In genomic region chr17:7834891-7835817, GRCh38 we compare ENCODE assay signal across 8 cellular contexts. TPM values are rescaled to one million over a fixed set of nuclear protein-coding genes. Genes with fewer than 3 reads are reported as not detected.
DNase-seq lines count a peak whose midpoint lies in the region; ATAC-seq, FAIRE-seq and TF ChIP-seq lines count a peak whose summit lies in the region.

No MANE protein-coding gene starts in this region.

- H4K20me1 ChIP-seq in keratinocyte (ENCODE audit: control insufficient read depth, extremely low read depth, insufficient read depth, low read length): no peaks in the 10 kb centered on the region

- peak overlapping the region; percentile 80 for H2AFZ ChIP-seq in keratinocyte (ENCODE audit: control insufficient read depth, low read length)

- H3K27me3 ChIP-seq in keratinocyte (ENCODE audit: control insufficient read depth, extremely low read depth, insufficient read depth, low read length): no peaks in the 10 kb centered on the region

- H3K27ac ChIP-seq in keratinocyte (ENCODE audit: control insufficient read depth, insufficient read depth, low read length): peak overlapping the region; percentile 95

- peak; percentile 63 to 93 (median 91) for TF ChIP-seq CTCF in keratinocyte (optimal IDR thresholded peaks at IDR 0.05 in 1 of 3, IDR thresholded peaks at IDR 0.05 in 1 of 3, conservative IDR thresholded peaks at IDR 0.05 in 1 of 3; ENCODE audit: extremely low read depth in 1 of 3, insufficient read depth in 2 of 3, low read length in 3 of 3)

- H3K9me1 ChIP-seq in keratinocyte (ENCODE audit: control insufficient read depth, extremely low read depth, insufficient read depth, low read length): no peaks in the 10 kb centered on the region

- H3K4me3 ChIP-seq in keratinocyte (ENCODE audit: control insufficient read depth in 2 of 3, extremely low read depth in 1 of 3, insufficient read depth in 2 of 3, low read depth in 1 of 3, low read length in 3 of 3): peak overlapping the region; percentile 67 to 85 (median 79)

- peaks cover 7% of the 10 kb centered on the region for H3K79me2 ChIP-seq in keratinocyte (ENCODE audit: control insufficient read depth, insufficient read depth, low read length)

- H3K9ac ChIP-seq in keratinocyte (ENCODE audit: control insufficient read depth, extremely low read depth, insufficient read depth, low read length): peak overlapping the region; percentile 97

- ATAC-seq in GM19023 (IDR thresholded peaks at IDR 0.05; ENCODE audit: unreplicated experiment): peak; percentile 43
- ATAC-seq in HG03439 (IDR thresholded peaks at IDR 0.05; ENCODE audit: unreplicated experiment): peak; percentile 39

- DNase-seq in AG08396 (ENCODE audit: low spot score): peak; percentile 97
- DNase-seq in NCI-H510A (lab: John Stamatoyannopoulos, UW): peak; percentile 93
- DNase-seq in activated CD4-positive, alpha-beta T cell treated with anti-CD3 and anti-CD28 coated beads for 1 hour: peak; percentile 77
- peak; percentile 69 to 96 for DNase-seq in cerebellar nuclear complex (lab: John Stamatoyannopoulos, UW)
- peak; percentile 90 for DNase-seq in keratinocyte (ENCODE audit: low read depth, low spot score)
- peak; percentile 87 for DNase-seq in stimulated activated CD4-positive, alpha-beta T cell treated with anti-CD3 and anti-CD28 coated beads, Interleukin-12 subunit alpha, Interleukin-12 subunit beta, amount 100 ng/mL, for 4 hours

- H3K4me2 ChIP-seq in keratinocyte (ENCODE audit: control insufficient read depth, extremely low read depth, insufficient read depth, low read depth, low read length): peak overlapping the region; percentile 97

- no peaks in the 10 kb centered on the region for H3K9me3 ChIP-seq in keratinocyte (ENCODE audit: control insufficient read depth, low read depth, low read length)

- H3K4me1 ChIP-seq in keratinocyte (ENCODE audit: control insufficient read depth, extremely low read depth, insufficient read depth, low read length): peaks cover 35% of the 10 kb centered on the region

- peaks cover 0 to 8% of the 10 kb centered on the region in 2 experiments for H3K36me3 ChIP-seq in keratinocyte (ENCODE audit: control insufficient read depth in 2 of 2, extremely low read depth in 1 of 2, insufficient read depth in 2 of 2, low read length in 2 of 2)

- dilution Hi-C loops in keratinocyte (cut with MboI; ENCODE audit: extremely low pct_ligation_motif_present, low sequenced_read_pairs): no loop called here

- peak; percentile 92 for FAIRE-seq in keratinocyte (lab: Jason Lieb, UNC)

RNA-seq across cellular contexts. Expression of gene KDM6B, which starts 1.1 kb away (rescaled TPM):
- polyA plus RNA-seq in keratinocyte: 1.0 to 1.6 TPM (median 1.4 TPM) in 3 replicates
- polyA plus RNA-seq in keratinocyte (2011; ENCODE audit: low read depth): 8.2 TPM
- 1.0 and 1.6 TPM in 2 replicates for polyA plus RNA-seq in keratinocyte (2011; cell fraction: cytosol; rRNA removed)
- polyA plus RNA-seq in keratinocyte (2011; cell fraction: nucleus; rRNA removed): 11.7 and 18.0 TPM in 2 replicates
- polyA plus RNA-seq in keratinocyte (2012; ENCODE audit: low replicate concordance): 9.1 and 12.5 TPM in 2 replicates
- polyA minus RNA-seq in keratinocyte: 2.3 to 8.4 TPM (median 5.9 TPM) in 3 replicates
- polyA minus RNA-seq in keratinocyte (2011; cell fraction: cytosol; rRNA and poly(A)+ RNA removed): 4.0 TPM
- 18.1 and 23.6 TPM in 2 replicates for polyA minus RNA-seq in keratinocyte (2011; cell fraction: nucleus; rRNA and poly(A)+ RNA removed)

RNA-seq across cellular contexts. Expression of gene TMEM88, which starts 19.7 kb away (rescaled TPM):
- 0.14 to 0.45 TPM (median 0.24 TPM) in 3 replicates for polyA plus RNA-seq in keratinocyte
- polyA plus RNA-seq in keratinocyte (2011; ENCODE audit: low read depth): not detected
- polyA plus RNA-seq in keratinocyte (2011; cell fraction: cytosol; rRNA removed): 0.09 and 0.16 TPM in 2 replicates
- polyA plus RNA-seq in keratinocyte (2011; cell fraction: nucleus; rRNA removed): 2.1 and 3.6 TPM in 2 replicates
- 0.36 and 1.5 TPM in 2 replicates for polyA plus RNA-seq in keratinocyte (2012; ENCODE audit: low replicate concordance)
- polyA minus RNA-seq in keratinocyte: not detected in 3 replicates
- polyA minus RNA-seq in keratinocyte (2011; cell fraction: cytosol; rRNA and poly(A)+ RNA removed): not detected
- polyA minus RNA-seq in keratinocyte (2011; cell fraction: nucleus; rRNA and poly(A)+ RNA removed): 2.6 TPM in 1 of 2 replicates, not detected in the other

RNA-seq across cellular contexts. Expression of gene NAA38, which starts 22.2 kb away (rescaled TPM):
- polyA plus RNA-seq in keratinocyte: 41.0 to 130 TPM (median 70.9 TPM) in 3 replicates
- polyA plus RNA-seq in keratinocyte (2011; ENCODE audit: low read depth): 31.0 TPM
- 30.0 and 56.4 TPM in 2 replicates for polyA plus RNA-seq in keratinocyte (2011; cell fraction: cytosol; rRNA removed)
- polyA plus RNA-seq in keratinocyte (2011; cell fraction: nucleus; rRNA removed): 21.9 and 22.5 TPM in 2 replicates
- polyA plus RNA-seq in keratinocyte (2012; ENCODE audit: low replicate concordance): 51.7 and 115 TPM in 2 replicates
- polyA minus RNA-seq in keratinocyte: 11.5 to 53.1 TPM (median 28.6 TPM) in 3 replicates
- 221 TPM for polyA minus RNA-seq in keratinocyte (2011; cell fraction: cytosol; rRNA and poly(A)+ RNA removed)
- polyA minus RNA-seq in keratinocyte (2011; cell fraction: nucleus; rRNA and poly(A)+ RNA removed): 8.3 and 23.7 TPM in 2 replicates

RNA-seq across cellular contexts. Expression of gene CYB5D1, which starts 22.6 kb away (rescaled TPM):
- polyA plus RNA-seq in keratinocyte: 9.0 to 14.8 TPM (median 12.4 TPM) in 3 replicates
- polyA plus RNA-seq in keratinocyte (2011; ENCODE audit: low read depth): 3.5 TPM
- 7.8 and 10.9 TPM in 2 replicates for polyA plus RNA-seq in keratinocyte (2011; cell fraction: cytosol; rRNA removed)
- 15.4 and 19.2 TPM in 2 replicates for polyA plus RNA-seq in keratinocyte (2011; cell fraction: nucleus; rRNA removed)
- polyA plus RNA-seq in keratinocyte (2012; ENCODE audit: low replicate concordance): 6.5 and 9.8 TPM in 2 replicates
- 6.2 to 12.7 TPM (median 6.7 TPM) in 3 replicates for polyA minus RNA-seq in keratinocyte
- 9.8 TPM for polyA minus RNA-seq in keratinocyte (2011; cell fraction: cytosol; rRNA and poly(A)+ RNA removed)
- 5.5 and 9.0 TPM in 2 replicates for polyA minus RNA-seq in keratinocyte (2011; cell fraction: nucleus; rRNA and poly(A)+ RNA removed)

RNA-seq across cellular contexts. Expression of gene CHD3, which starts 53.4 kb away (rescaled TPM):
- polyA plus RNA-seq in keratinocyte: 27.8 to 30.1 TPM (median 28.1 TPM) in 3 replicates
- 19.1 TPM for polyA plus RNA-seq in keratinocyte (2011; ENCODE audit: low read depth)
- polyA plus RNA-seq in keratinocyte (2011; cell fraction: cytosol; rRNA removed): 21.7 and 36.9 TPM in 2 replicates
- polyA plus RNA-seq in keratinocyte (2011; cell fraction: nucleus; rRNA removed): 110 and 113 TPM in 2 replicates
- polyA plus RNA-seq in keratinocyte (2012; ENCODE audit: low replicate concordance): 21.0 and 81.2 TPM in 2 replicates
- polyA minus RNA-seq in keratinocyte: 51.0 to 122 TPM (median 65.2 TPM) in 3 replicates
- 83.5 TPM for polyA minus RNA-seq in keratinocyte (2011; cell fraction: cytosol; rRNA and poly(A)+ RNA removed)
- 50.3 and 60.0 TPM in 2 replicates for polyA minus RNA-seq in keratinocyte (2011; cell fraction: nucleus; rRNA and poly(A)+ RNA removed)

Comparison
In these comparisons a context has a peak if more than half of its experiments do, and no peak if none do; other contexts are left out.
1. Peak in every context shown above with its lines: DNase-seq, ATAC-seq, H3K4me3 ChIP-seq and H3K27ac ChIP-seq.